8 cellular contexts compared by ENCODE assay signal in the genomic region with DNA sequence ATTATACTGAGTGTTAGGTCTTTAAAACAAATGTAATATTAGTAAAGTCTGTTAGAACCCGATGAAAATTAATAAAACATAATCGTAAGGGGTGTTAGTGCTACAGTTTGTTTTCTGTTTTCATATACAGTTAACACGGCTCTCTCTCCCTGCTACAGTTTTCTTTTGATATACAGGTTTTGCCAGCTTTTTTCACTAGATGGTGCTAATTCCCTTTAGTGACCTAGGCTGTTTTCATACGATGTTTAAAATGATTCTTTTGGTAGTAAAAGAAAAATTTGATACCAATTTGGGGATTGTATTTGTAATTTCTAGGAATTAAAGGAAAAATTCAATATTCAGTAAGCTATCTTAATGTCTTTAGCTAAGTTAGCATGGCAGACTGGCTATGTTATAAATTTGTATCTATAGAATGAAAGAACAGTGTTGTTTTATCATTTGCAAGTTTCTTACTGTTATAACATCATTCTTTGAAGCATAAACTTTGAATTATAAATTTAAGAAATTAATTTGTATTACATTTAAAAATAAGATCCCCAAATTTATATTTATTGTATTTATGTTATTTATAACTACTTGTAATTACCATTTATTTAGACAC. TPM values are rescaled to one million over a fixed set of nuclear protein-coding genes. Genes with fewer than 3 reads are reported as not detected.
A peak's percentile ranks its signal among the peaks of the same experiment; 100 is the strongest.
DNase-seq lines count a peak whose midpoint lies in the region; ATAC-seq and TF ChIP-seq lines count a peak whose summit lies in the region.

No MANE protein-coding gene starts in this region.

- TF ChIP-seq CTCF in osteocyte (IDR thresholded peaks at IDR 0.05): peak; percentile 81

- peaks cover 13% of the 10 kb centered on the region for H3K36me3 Mint-ChIP-seq in osteocyte (ENCODE audit: unreplicated experiment)

- H3K9me3 Mint-ChIP-seq in osteocyte (ENCODE audit: unreplicated experiment): no peaks in the 10 kb centered on the region

- no peaks in the 10 kb centered on the region for H3K27me3 Mint-ChIP-seq in osteocyte (ENCODE audit: unreplicated experiment)

- H3K4me1 Mint-ChIP-seq in osteocyte (ENCODE audit: unreplicated experiment): peaks cover 35% of the 10 kb centered on the region

- peak overlapping the region; percentile 24 for H3K27ac Mint-ChIP-seq in osteocyte (ENCODE audit: unreplicated experiment)

- peak; percentile 42 for DNase-seq in NCI-H2107 treated with DMSO at 0.1 percent for 48 hours (lab: John Stamatoyannopoulos, UW; ENCODE audit: unreplicated experiment)
- no peak for DNase-seq in NCI-H2107 (lab: John Stamatoyannopoulos, UW)
- DNase-seq in NAMALWA (ENCODE audit: low spot score): peak; percentile 73
- DNase-seq in SW480 (ENCODE audit: low spot score): peak; percentile 38
- DNase-seq in fibroblast of peridontal ligament (ENCODE audit: extremely low read depth): peak; percentile 85
- DNase-seq in osteocyte (ENCODE audit: extremely low spot score, unreplicated experiment): no peak

- no peak for ATAC-seq in GM18867 (IDR thresholded peaks at IDR 0.05; ENCODE audit: unreplicated experiment)
- ATAC-seq in GM21515 (IDR thresholded peaks at IDR 0.05; ENCODE audit: unreplicated experiment): no peak

- H3K4me3 Mint-ChIP-seq in osteocyte (ENCODE audit: unreplicated experiment): no peak overlapping the region

RNA-seq across cellular contexts. Expression of a gene that starts 11.5 kb away (rescaled TPM):
- 13.9 and 15.9 TPM in 2 replicates for total RNA-seq in osteocyte

Comparison
In these comparisons a context has a peak if more than half of its experiments do, and no peak if none do; other contexts are left out.
1. DNase-seq: peak in NCI-H2107 treated with DMSO at 0.1 percent for 48 hours (single experiment), NAMALWA (single experiment), SW480 (single experiment) and fibroblast of peridontal ligament (single experiment); none in NCI-H2107 (single experiment) and osteocyte (single experiment).